9 cellular contexts compared by ENCODE assay signal in genomic region chrX:49164589-49165360, GRCh38. TPM values are rescaled to one million over a fixed set of nuclear protein-coding genes. Genes with fewer than 3 reads are reported as not detected.
DNase-seq lines count a peak whose midpoint lies in the region; ATAC-seq and TF ChIP-seq lines count a peak whose summit lies in the region.
"Had no signal": no experiment of that assay in that cellular context is flagged by ENCODE, and none has a peak within 500 bp of the region (broad histone marks: within the 10 kb centered on the region; RNA-seq: fewer than 3 reads in every experiment).

No MANE protein-coding gene starts in this region.

- H3K4me3 Mint-ChIP-seq in CD4-positive, alpha-beta memory T cell, result peak overlapping the region in 6 of 8 donors; percentile 70 to 88 (median 80)
- H3K4me3 Mint-ChIP-seq in osteocyte (ENCODE audit: unreplicated experiment), result no peak overlapping the region

- intact Hi-C loops in CD4-positive, alpha-beta memory T cell (cut with micrococcal nuclease), result loop anchor here (5.0 to 10.0 kb wide), 2 partner anchors 90 to 207 kb away; partner anchors contain the start of genes OTUD5, PRAF2 and WDR45
- intact Hi-C loops in dorsolateral prefrontal cortex (cut with DNase I), result loop anchor here in 1 of 2 donors (5.0 kb wide), 1 partner anchor 33 kb away; no protein-coding TSS in a partner anchor

- peaks cover 41% of the 10 kb centered on the region for H3K4me1 ChIP-seq in CD4-positive, alpha-beta memory T cell (ENCODE audit: insufficient read depth, low read length)
- peaks cover 31% of the 10 kb centered on the region for H3K4me1 ChIP-seq in OCI-LY1 (ENCODE audit: insufficient read depth, low read length, severe bottlenecking)

- H4K20me1 ChIP-seq in OCI-LY1 (ENCODE audit: insufficient read depth, low read length), result no peaks in the 10 kb centered on the region

- peak overlapping the region; percentile 58 for H3K27ac ChIP-seq in CD4-positive, alpha-beta memory T cell (ENCODE audit: low read depth, low read length)
- H3K27ac ChIP-seq in OCI-LY1 (ENCODE audit: low read depth, low read length, poor library complexity, severe bottlenecking) (peak overlapping the region; percentile 74), dorsolateral prefrontal cortex (peak overlapping the region in 52 of 59 donors; percentile 80 to 97 (median 94))

- no peaks in the 10 kb centered on the region for H3K9me2 ChIP-seq in OCI-LY1 (ENCODE audit: low read depth, low read length)

- H2AFZ ChIP-seq in OCI-LY1 (ENCODE audit: low read length), result no peak overlapping the region

- H3K79me2 ChIP-seq in OCI-LY1 (ENCODE audit: insufficient read depth, low read length), result no peaks in the 10 kb centered on the region

- POLR2A ChIA-PET in CD4-positive, alpha-beta memory T cell (lab: Charles Lee; ENCODE audit: partially characterized antibody), result interaction anchor here (0.8 to 2.4 kb wide), 3 partner anchors 16 to 108 kb away, joined by 3 to 11 read pairs (median 5); no protein-coding TSS in a partner anchor

- H3K9me3 ChIP-seq in CD4-positive, alpha-beta memory T cell (ENCODE audit: control insufficient read depth in 1 of 2, low read length in 2 of 2), result no peaks in the 10 kb centered on the region
- no peaks in the 10 kb centered on the region for H3K9me3 ChIP-seq in OCI-LY1 (ENCODE audit: low read length)
- H3K9me3 ChIP-seq: MG63 had no signal

- no peak for DNase-seq in CD4-positive, alpha-beta memory T cell
- DNase-seq in dorsolateral prefrontal cortex (no peak), osteocyte (ENCODE audit: extremely low spot score, unreplicated experiment) (no peak), dedifferentiated amniotic fluid mesenchymal stem cell (ENCODE audit: extremely low spot score) (no peak), GM20000 (ENCODE audit: low spot score) (no peak)
- no peak for DNase-seq in activated effector memory CD4-positive, alpha-beta T cell treated with Interleukin-2 at 50 U/mL for 16 hours

- H3K27me3 ChIP-seq in CD4-positive, alpha-beta memory T cell (ENCODE audit: insufficient read depth, low read length), result no peaks in the 10 kb centered on the region
- H3K27me3 ChIP-seq in OCI-LY1 (ENCODE audit: insufficient read depth, low read length), result no peaks in the 10 kb centered on the region
- H3K27me3 ChIP-seq in dorsolateral prefrontal cortex, result peaks cover 0 to 44% (median 0%) of the 10 kb centered on the region in 45 donors
- H3K27me3 ChIP-seq: MG63 had no signal

- no peaks in the 10 kb centered on the region for H3F3A ChIP-seq in OCI-LY1 (ENCODE audit: insufficient read depth, low read length)

- H3K36me3 ChIP-seq in CD4-positive, alpha-beta memory T cell (ENCODE audit: insufficient read depth, low read length), result no peaks in the 10 kb centered on the region
- H3K36me3 ChIP-seq in OCI-LY1 (ENCODE audit: insufficient read depth, low read length), result no peaks in the 10 kb centered on the region
- H3K36me3 ChIP-seq: MG63 had no signal

- no peaks in the 10 kb centered on the region for H3K27me3 Mint-ChIP-seq in CD4-positive, alpha-beta memory T cell
- no peaks in the 10 kb centered on the region for H3K27me3 Mint-ChIP-seq in osteocyte (ENCODE audit: unreplicated experiment)

- CTCF ChIA-PET in CD4-positive, alpha-beta memory T cell (lab: Charles Lee; ENCODE audit: partially characterized antibody), result interaction anchor here (0.6 to 1.8 kb wide), 4 partner anchors 8 to 28 kb away, joined by 3 to 5 read pairs (median 3); no protein-coding TSS in a partner anchor

- H3K9me3 Mint-ChIP-seq in CD4-positive, alpha-beta memory T cell, result peaks cover 0 to 4% (median 0%) of the 10 kb centered on the region in 8 donors
- H3K9me3 Mint-ChIP-seq in osteocyte (ENCODE audit: unreplicated experiment), result peaks cover 3% of the 10 kb centered on the region

- peak overlapping the region; percentile 73; the same call in 1 of the 2 replicates for H3K4me2 ChIP-seq in OCI-LY1 (ENCODE audit: low read length)

- H3K9ac ChIP-seq in OCI-LY1 (ENCODE audit: low read length), result no peak overlapping the region

- ATAC-seq in GM21526 (IDR thresholded peaks at IDR 0.05; ENCODE audit: low FRiP score, unreplicated experiment), result no peak

- TF ChIP-seq CTCF in OCI-LY1 (IDR thresholded peaks at IDR 0.05; ENCODE audit: low read length), result no peak
- TF ChIP-seq CTCF in dorsolateral prefrontal cortex (IDR thresholded peaks at IDR 0.05 in 54 of 56, conservative IDR thresholded peaks at IDR 0.05 in 2 of 56; ENCODE audit: low read depth in 1 of 56, partially characterized antibody in 56 of 56), result no peak
- no peak for TF ChIP-seq CTCF in osteocyte (IDR thresholded peaks at IDR 0.05)
- TF ChIP-seq CTCF in GM20000 (IDR thresholded peaks at IDR 0.05; ENCODE audit: extremely low read depth, missing control alignments), result no peak

- H3K4me1 Mint-ChIP-seq in CD4-positive, alpha-beta memory T cell, result peaks cover 14 to 45% (median 29%) of the 10 kb centered on the region in 4 donors
- peaks cover 30% of the 10 kb centered on the region for H3K4me1 Mint-ChIP-seq in osteocyte (ENCODE audit: unreplicated experiment)

- H3K4me3 ChIP-seq in CD4-positive, alpha-beta memory T cell (ENCODE audit: low read length in 2 of 2), result no peak overlapping the region
- H3K4me3 ChIP-seq in OCI-LY1 (ENCODE audit: low read depth, low read length, poor library complexity, severe bottlenecking) (no peak overlapping the region), dorsolateral prefrontal cortex (peak overlapping the region in 6 of 59 donors; percentile 46 to 66 (median 63))

- H3K27ac Mint-ChIP-seq in CD4-positive, alpha-beta memory T cell, result peak overlapping the region in 6 of 7 donors; percentile 32 to 95 (median 94)
- H3K27ac Mint-ChIP-seq in osteocyte (ENCODE audit: unreplicated experiment), result peak overlapping the region; percentile 95

- H3K36me3 Mint-ChIP-seq in CD4-positive, alpha-beta memory T cell, result peaks cover 0 to 1% of the 10 kb centered on the region in 2 donors
- no peaks in the 10 kb centered on the region for H3K36me3 Mint-ChIP-seq in osteocyte (ENCODE audit: unreplicated experiment)

RNA-seq across cellular contexts. Expression of gene MAGIX, which starts 2.2 kb away (rescaled TPM):
- total RNA-seq in CD4-positive, alpha-beta memory T cell, result 1 to 10 TPM; 1.6 to 2.2 TPM
- under 1 TPM; 0.21 to 0.94 TPM for polyA plus RNA-seq in CD4-positive, alpha-beta memory T cell
- total RNA-seq in dorsolateral prefrontal cortex (1 to 10 TPM; 2.3 to 9.6 (median 5.3) TPM), osteocyte (1.2 and 2.3 TPM in 2 replicates)

RNA-seq across cellular contexts. Expression of gene PLP2, which starts 6.9 kb away (rescaled TPM):
- total RNA-seq in CD4-positive, alpha-beta memory T cell, result 100 to 1,000 TPM; 132 to 146 TPM
- polyA plus RNA-seq in CD4-positive, alpha-beta memory T cell, result 100 to 1,000 TPM; 228 to 334 TPM
- total RNA-seq in dorsolateral prefrontal cortex, result 10 to 100 TPM in 24 of 120 experiments, 1 to 10 TPM in 96; 2.2 to 24.2 (median 6.7) TPM
- total RNA-seq in osteocyte, result 97.4 and 100 TPM in 2 replicates

RNA-seq across cellular contexts. Expression of gene PRICKLE3, which starts 21.4 kb away (rescaled TPM):
- 10 to 100 TPM; 12.0 to 12.3 TPM for total RNA-seq in CD4-positive, alpha-beta memory T cell
- 1 to 10 TPM in 1 of 2 donors, under 1 TPM in 1; 0.73 to 4.5 TPM for polyA plus RNA-seq in CD4-positive, alpha-beta memory T cell
- total RNA-seq in dorsolateral prefrontal cortex (1 to 10 TPM; 1.1 to 9.3 (median 3.5) TPM), osteocyte (7.7 and 8.5 TPM in 2 replicates)

RNA-seq across cellular contexts. Expression of gene SYP, which starts 35.2 kb away (rescaled TPM):
- under 1 TPM; 0.50 to 0.73 TPM for total RNA-seq in CD4-positive, alpha-beta memory T cell
- polyA plus RNA-seq in CD4-positive, alpha-beta memory T cell, result under 1 TPM in 1 of 2 donors, not detected in 1; 0.32 TPM
- total RNA-seq in dorsolateral prefrontal cortex, result 100 to 1,000 TPM; 150 to 795 (median 493) TPM
- total RNA-seq in osteocyte, result 1.5 and 2.3 TPM in 2 replicates

RNA-seq across cellular contexts. Expression of gene GPKOW, which starts 41.2 kb away (rescaled TPM):
- total RNA-seq in CD4-positive, alpha-beta memory T cell, result 10 to 100 TPM; 20.0 to 20.7 TPM
- 10 to 100 TPM; 23.6 to 37.2 TPM for polyA plus RNA-seq in CD4-positive, alpha-beta memory T cell
- total RNA-seq in dorsolateral prefrontal cortex (10 to 100 TPM; 25.5 to 45.0 (median 35.2) TPM), osteocyte (23.3 and 23.9 TPM in 2 replicates)
